8 cellular contexts compared by ENCODE assay signal in genomic region chr5:61277190-61277589, GRCh38. TPM values are rescaled to one million over a fixed set of nuclear protein-coding genes. Genes with fewer than 3 reads are reported as not detected.
A peak's percentile ranks its signal among the peaks of the same experiment; 100 is the strongest.
DNase-seq lines count a peak whose midpoint lies in the region; ATAC-seq and TF ChIP-seq lines count a peak whose summit lies in the region.

No MANE protein-coding gene starts in this region.

- no peak overlapping the region for H3K27ac ChIP-seq in CD4-positive, alpha-beta T cell (ENCODE audit: low read depth, low read length)

- H3K27ac Mint-ChIP-seq in CD4-positive, alpha-beta T cell: peak overlapping the region; percentile 43
- H3K27ac Mint-ChIP-seq in brain (peak overlapping the region in 4 of 5 experiments; percentile 12 to 83 (median 73)), memory B cell (no peak overlapping the region), type B pancreatic cell (no peak overlapping the region)

- no peaks in the 10 kb centered on the region for H3K9me3 Mint-ChIP-seq in CD4-positive, alpha-beta T cell
- H3K9me3 Mint-ChIP-seq in brain (no peaks in the 10 kb centered on the region), memory B cell (no peaks in the 10 kb centered on the region), type B pancreatic cell (no peaks in the 10 kb centered on the region)

- peak overlapping the region; percentile 26 for H3K4me3 Mint-ChIP-seq in CD4-positive, alpha-beta T cell
- H3K4me3 Mint-ChIP-seq in brain: peak overlapping the region in 3 of 5 experiments; percentile 15 to 50 (median 26)
- peak overlapping the region; percentile 59 for H3K4me3 Mint-ChIP-seq in memory B cell
- H3K4me3 Mint-ChIP-seq in type B pancreatic cell: no peak overlapping the region

- TF ChIP-seq CTCF in CD4-positive, alpha-beta T cell (IDR thresholded peaks at IDR 0.05): no peak
- TF ChIP-seq CTCF in brain (conservative IDR thresholded peaks at IDR 0.05): peak in 1 of 2 experiments; percentile 11
- no peak for TF ChIP-seq CTCF in type B pancreatic cell (conservative IDR thresholded peaks at IDR 0.05)

- H3K36me3 Mint-ChIP-seq in CD4-positive, alpha-beta T cell (ENCODE audit: low read depth): no peaks in the 10 kb centered on the region
- no peaks in the 10 kb centered on the region for H3K36me3 Mint-ChIP-seq in brain
- no peaks in the 10 kb centered on the region for H3K36me3 Mint-ChIP-seq in memory B cell
- no peaks in the 10 kb centered on the region for H3K36me3 Mint-ChIP-seq in type B pancreatic cell

- ATAC-seq in CD4-positive, alpha-beta T cell (ENCODE audit: poor library complexity): peak; percentile 21
- ATAC-seq in HG03342 (IDR thresholded peaks at IDR 0.05; ENCODE audit: unreplicated experiment): peak; percentile 35
- ATAC-seq in memory B cell (ENCODE audit: low read depth): no peak
- ATAC-seq in GM18873 (IDR thresholded peaks at IDR 0.05; ENCODE audit: low FRiP score, unreplicated experiment): no peak

- CTCF ChIA-PET in CD4-positive, alpha-beta T cell (lab: Charles Lee): interaction anchor here (0.6 to 1.3 kb wide), 4 partner anchors 19 to 163 kb away, joined by 3 to 4 read pairs (median 4); no protein-coding TSS in a partner anchor

- no peak for DNase-seq in CD4-positive, alpha-beta T cell
- DNase-seq in memory B cell (ENCODE audit: low spot score in 2 of 2) (no peak), amniotic stem cell (lab: John Stamatoyannopoulos, UW) (no peak), NCI-H187 (lab: John Stamatoyannopoulos, UW) (no peak), type B pancreatic cell (ENCODE audit: extremely low spot score, unreplicated experiment) (no peak)

- POLR2A ChIA-PET in CD4-positive, alpha-beta T cell (lab: Charles Lee): interaction anchor here (0.7 kb wide), 1 partner anchor 54 kb away, joined by 3 read pairs; the partner anchor contains the start of gene ZSWIM6

- no peaks in the 10 kb centered on the region for H3K27me3 ChIP-seq in CD4-positive, alpha-beta T cell (ENCODE audit: control insufficient read depth, insufficient read depth, low read length)

- intact Hi-C loops in CD4-positive, alpha-beta T cell (cut with DNase I, micrococcal nuclease): loop anchor here in 1 of 2 experiments (5.0 kb wide), 1 partner anchor 380 kb away; no protein-coding TSS in a partner anchor

- no peaks in the 10 kb centered on the region for H3K9me3 ChIP-seq in CD4-positive, alpha-beta T cell (ENCODE audit: control insufficient read depth, low read length)

- H3K27me3 Mint-ChIP-seq in CD4-positive, alpha-beta T cell: no peaks in the 10 kb centered on the region
- peaks cover 2% of the 10 kb centered on the region for H3K27me3 Mint-ChIP-seq in brain
- H3K27me3 Mint-ChIP-seq in memory B cell: peaks cover 3% of the 10 kb centered on the region
- H3K27me3 Mint-ChIP-seq in type B pancreatic cell: no peaks in the 10 kb centered on the region

- peaks cover 18% of the 10 kb centered on the region for H3K4me1 Mint-ChIP-seq in CD4-positive, alpha-beta T cell (ENCODE audit: low read depth)
- H3K4me1 Mint-ChIP-seq in brain (peaks cover 31% of the 10 kb centered on the region), memory B cell (peaks cover 20% of the 10 kb centered on the region), type B pancreatic cell (ENCODE audit: unreplicated experiment) (peaks cover 24% of the 10 kb centered on the region)

RNA-seq across cellular contexts. Expression of gene ZSWIM6, which starts 54.9 kb away (rescaled TPM):
- total RNA-seq in CD4-positive, alpha-beta T cell: 1 to 10 TPM; 4.1 TPM
- polyA plus RNA-seq in brain (ENCODE audit: insufficient read depth, low read depth, low replicate concordance): 11.0 TPM
- total RNA-seq in type B pancreatic cell (ENCODE audit: low replicate concordance): 22.4 and 24.6 TPM in 2 replicates

Comparison
In these comparisons a context has a peak if more than half of its experiments do, and no peak if none do; other contexts are left out.
1. ATAC-seq: peak in CD4-positive, alpha-beta T cell (single experiment) and HG03342 (single experiment); none in memory B cell (single experiment) and GM18873 (single experiment).
2. H3K27ac Mint-ChIP-seq: peak in CD4-positive, alpha-beta T cell (single experiment) and brain (4 of 5); none in memory B cell (single experiment) and type B pancreatic cell (single experiment).